In the genomic region with DNA sequence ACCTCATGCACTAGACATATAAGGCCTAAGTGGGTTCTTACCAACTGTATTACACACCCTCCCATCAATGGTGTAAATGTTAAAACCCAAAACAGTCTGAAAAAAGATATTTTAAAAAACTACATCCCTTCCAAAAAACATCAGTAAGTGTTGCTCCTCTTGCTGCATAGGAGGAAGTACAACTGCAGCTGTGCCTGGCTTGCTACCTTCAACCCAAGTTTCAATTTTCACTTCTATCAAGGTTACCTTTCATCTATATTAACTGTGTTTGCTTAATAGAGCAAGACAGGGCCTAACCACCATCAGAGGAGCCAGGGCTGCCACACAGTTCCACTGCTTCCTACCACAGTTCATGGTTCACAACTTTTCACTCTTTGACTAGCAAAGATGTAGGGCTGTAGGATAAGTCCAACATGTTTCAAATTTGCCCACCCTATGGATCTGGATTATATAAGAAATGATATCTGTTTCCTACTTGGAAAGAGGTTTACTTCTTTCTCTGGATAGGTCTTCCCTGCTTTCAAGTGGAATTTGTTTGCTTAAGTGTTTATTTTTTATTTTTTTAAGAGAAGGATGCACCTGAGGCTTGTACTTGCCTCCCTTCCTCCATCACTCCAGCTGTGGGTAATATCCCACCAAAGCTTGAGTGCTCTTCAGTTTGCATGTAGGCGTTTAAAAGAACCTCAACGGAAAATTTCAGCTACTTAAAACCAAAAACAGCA, we compare ENCODE assay signal across 7 cellular contexts. TPM values are rescaled to one million over a fixed set of nuclear protein-coding genes. Genes with fewer than 3 reads are reported as not detected.
DNase-seq lines count a peak whose midpoint lies in the region; ATAC-seq and TF ChIP-seq lines count a peak whose summit lies in the region.

No MANE protein-coding gene starts in this region.

- peak overlapping the region; percentile 64 to 69 for H3K27ac Mint-ChIP-seq in natural killer cell

- H3K4me3 Mint-ChIP-seq in natural killer cell: peak overlapping the region; percentile 45

- H4K20me1 ChIP-seq in KMS-11 (ENCODE audit: insufficient read depth) (no peaks in the 10 kb centered on the region), smooth muscle cell (ENCODE audit: low read depth) (no peaks in the 10 kb centered on the region)

- H3K79me2 ChIP-seq in KMS-11 (ENCODE audit: insufficient read depth, low read depth) (peaks cover 76% of the 10 kb centered on the region), smooth muscle cell (ENCODE audit: low read depth) (no peaks in the 10 kb centered on the region)

- H2AFZ ChIP-seq in KMS-11 (ENCODE audit: low read depth): no peak overlapping the region
- H2AFZ ChIP-seq in smooth muscle cell (ENCODE audit: low read depth): no peak overlapping the region

- peak overlapping the region; percentile 83 for H3K27ac ChIP-seq in KMS-11
- H3K27ac ChIP-seq in smooth muscle cell (ENCODE audit: low read depth): no peak overlapping the region

- H3K36me3 ChIP-seq in KMS-11 (ENCODE audit: insufficient read depth) (peaks cover 15% of the 10 kb centered on the region; the same call in 1 of the 2 replicates), smooth muscle cell (ENCODE audit: low read depth) (no peaks in the 10 kb centered on the region)

- peaks cover 40 to 66% of the 10 kb centered on the region in 2 donors for H3K4me1 Mint-ChIP-seq in natural killer cell

- intact Hi-C loops in natural killer cell (cut with micrococcal nuclease): no loop called here

- no peak for TF ChIP-seq CTCF in KMS-11 (conservative IDR thresholded peaks at IDR 0.05; ENCODE audit: low read depth, low read length)
- no peak for TF ChIP-seq CTCF in natural killer cell (IDR thresholded peaks at IDR 0.05)
- no peak for TF ChIP-seq CTCF in smooth muscle cell (IDR thresholded peaks at IDR 0.05; ENCODE audit: borderline replicate concordance, insufficient read depth, poor library complexity, severe bottlenecking)

- no peaks in the 10 kb centered on the region for H3K9me3 ChIP-seq in smooth muscle cell (replicated peaks; ENCODE audit: low read depth)

- H3K9ac ChIP-seq in KMS-11 (peak overlapping the region; percentile 12; the same call in 1 of the 2 replicates), smooth muscle cell (ENCODE audit: low read depth) (no peak overlapping the region)

- H3K27me3 Mint-ChIP-seq in natural killer cell (ENCODE audit: low read depth in 2 of 2): no peaks in the 10 kb centered on the region

- ATAC-seq in GM18861 (IDR thresholded peaks at IDR 0.05; ENCODE audit: unreplicated experiment) (peak; percentile 76), GM21619 (IDR thresholded peaks at IDR 0.05; ENCODE audit: unreplicated experiment) (peak; percentile 79), natural killer cell (peak; percentile 50 to 73 (median 52))

- H3K9me3 Mint-ChIP-seq in natural killer cell: no peaks in the 10 kb centered on the region

- peaks cover 7% of the 10 kb centered on the region for H3K36me3 Mint-ChIP-seq in natural killer cell

- WGBS in smooth muscle cell (ENCODE audit: low lambda C conversion rate): 84% methylated on average over 2 of the region's 2 CpGs

- H3K4me1 ChIP-seq in KMS-11 (ENCODE audit: low read depth, poor library complexity, severe bottlenecking): peaks cover 96% of the 10 kb centered on the region
- H3K4me1 ChIP-seq in smooth muscle cell (ENCODE audit: low read depth): peaks cover 10% of the 10 kb centered on the region

- no peaks in the 10 kb centered on the region for H3K27me3 ChIP-seq in KMS-11 (ENCODE audit: insufficient read depth, low read depth)
- no peaks in the 10 kb centered on the region for H3K27me3 ChIP-seq in smooth muscle cell (ENCODE audit: low read depth)

- H3K4me2 ChIP-seq in KMS-11 (peak overlapping the region; percentile 64), smooth muscle cell (no peak overlapping the region)

- H3K4me3 ChIP-seq in KMS-11 (IDR thresholded peaks at IDR 0.05; ENCODE audit: insufficient read depth, low read depth, low read length): no peak overlapping the region
- H3K4me3 ChIP-seq in smooth muscle cell: no peak overlapping the region

- no peaks in the 10 kb centered on the region for H3F3A ChIP-seq in smooth muscle cell (ENCODE audit: low read depth)

- DNase-seq in natural killer cell (no peak), midbrain (lab: John Stamatoyannopoulos, UW) (no peak), smooth muscle cell (lab: John Stamatoyannopoulos, UW; ENCODE audit: unreplicated experiment) (no peak), NCI-H226 (no peak)

RNA-seq across cellular contexts. Expression of gene GRB7, which starts 56.7 kb away (rescaled TPM):
- total RNA-seq in natural killer cell (under 1 TPM in 1 of 3 donors, not detected in 2; 0.27 TPM), smooth muscle cell (2.7 and 3.6 TPM in 2 replicates)
- 4.1 and 9.1 TPM in 2 replicates for polyA plus RNA-seq in smooth muscle cell
